13 cellular contexts compared by ENCODE assay signal in genomic region chr1:16138772-16139221, GRCh38. TPM values are rescaled to one million over a fixed set of nuclear protein-coding genes. Genes with fewer than 3 reads are reported as not detected.
DNase-seq lines count a peak whose midpoint lies in the region; ATAC-seq, FAIRE-seq and TF ChIP-seq lines count a peak whose summit lies in the region.
"Had no signal": no experiment of that assay in that cellular context is flagged by ENCODE, and none has a peak within 500 bp of the region (broad histone marks: within the 10 kb centered on the region; RNA-seq: fewer than 3 reads in every experiment).

No MANE protein-coding gene starts in this region.

- TF ChIP-seq CTCF in heart right ventricle (IDR thresholded peaks at IDR 0.05) (peak in 2 of 9 donors; percentile 13 to 18), brain microvascular endothelial cell (IDR thresholded peaks at IDR 0.05; ENCODE audit: low read depth, low read length, missing control alignments) (peak; percentile 39), HepG2 (CRISPR knock-in tag; IDR thresholded peaks at IDR 0.05) (no peak), upper lobe of right lung (IDR thresholded peaks at IDR 0.05) (peak; percentile 7), tibial artery (IDR thresholded peaks at IDR 0.05) (no peak)

- H3K36me3 ChIP-seq in heart right ventricle (peaks cover 0 to 59% (median 38%) of the 10 kb centered on the region in 9 donors), brain microvascular endothelial cell (replicated peaks) (peaks cover 81% of the 10 kb centered on the region), HepG2 (replicated peaks in 1 of 2; ENCODE audit: control insufficient read depth in 1 of 2, insufficient read depth in 2 of 2, low read length in 2 of 2) (peaks cover 63 to 85% of the 10 kb centered on the region in 2 experiments), upper lobe of right lung (peaks cover 34% of the 10 kb centered on the region), tibial artery (peaks cover 18 to 46% (median 39%) of the 10 kb centered on the region in 3 donors)

- H4K20me1 ChIP-seq in HepG2 (ENCODE audit: insufficient read depth, low read length), result peaks cover 65% of the 10 kb centered on the region

- TF ChIP-seq EP300 in HepG2 (IDR thresholded peaks at IDR 0.05; ENCODE audit: low read depth in 2 of 2, low read length in 2 of 2) (no peak), HepG2 (CRISPR knock-in tag; IDR thresholded peaks at IDR 0.05; ENCODE audit: borderline replicate concordance) (no peak)

- POLR2A ChIA-PET in HepG2 (lab: Yijun Ruan, JAX), result no interaction called here

- in situ Hi-C loops in brain microvascular endothelial cell (cut with HindIII; ENCODE audit: low pct_ligation_motif_present, low sequenced_read_pairs), result no loop called here
- in situ Hi-C loops in HepG2 (cut with HindIII; ENCODE audit: extremely low pct_ligation_motif_present, low pct_unique_long_range_greater_than_20kb), result no loop called here

- DNase-seq in heart right ventricle, result no peak
- DNase-seq in left ventricle myocardium superior, result no peak
- DNase-seq in brain microvascular endothelial cell, result no peak
- DNase-seq in HepG2 (ENCODE audit: low spot score), result no peak
- no peak for DNase-seq in upper lobe of right lung
- DNase-seq in tibial artery, result no peak
- DNase-seq in kidney glomerular epithelial cell (lab: John Stamatoyannopoulos, UW), result no peak
- DNase-seq in substantia nigra (lab: John Stamatoyannopoulos, UW), result no peak
- DNase-seq: activated CD4-positive, alpha-beta T cell treated with anti-CD3 and anti-CD28 coated beads, Interleukin-2, amount 50 U/mL, for 48 hours; activated naive CD8-positive, alpha-beta T cell treated with anti-CD3 and anti-CD28 coated beads, Interleukin-2, amount 10 ng/mL, durations not matched to agents 7 days and 5 days; effector memory CD8-positive, alpha-beta T cell; NCI-H2081; SHP77 had no signal

- no peak overlapping the region for H3K4me2 ChIP-seq in HepG2 (ENCODE audit: low read depth, low read length)

- H2AFZ ChIP-seq in HepG2 (ENCODE audit: low read length), result no peak overlapping the region

- H3K9me3 ChIP-seq in heart right ventricle, result no peaks in the 10 kb centered on the region
- no peaks in the 10 kb centered on the region for H3K9me3 ChIP-seq in HepG2 (ENCODE audit: low read length)
- H3K9me3 ChIP-seq in upper lobe of right lung, result no peaks in the 10 kb centered on the region
- no peaks in the 10 kb centered on the region for H3K9me3 ChIP-seq in tibial artery

- H3K27me3 ChIP-seq in heart right ventricle (no peaks in the 10 kb centered on the region), brain microvascular endothelial cell (replicated peaks) (no peaks in the 10 kb centered on the region), HepG2 (ENCODE audit: control insufficient read depth in 1 of 2, insufficient read depth in 2 of 2, low read length in 2 of 2) (no peaks in the 10 kb centered on the region; a peak in 1 of 5 replicates), upper lobe of right lung (no peaks in the 10 kb centered on the region), tibial artery (no peaks in the 10 kb centered on the region)

- TF ChIP-seq POLR2A in HepG2 (IDR thresholded peaks at IDR 0.05; ENCODE audit: insufficient read depth in 1 of 2, low read depth in 2 of 2, low read length in 2 of 2), result no peak

- H3K9ac ChIP-seq in HepG2 (ENCODE audit: insufficient read depth, low read depth, low read length), result no peak overlapping the region

- H3K27ac ChIP-seq in heart right ventricle, result peak overlapping the region in 9 of 10 donors; percentile 52 to 92 (median 87)
- H3K27ac ChIP-seq in brain microvascular endothelial cell, result no peak overlapping the region
- H3K27ac ChIP-seq in HepG2 (ENCODE audit: extremely low read length, insufficient read depth, low read length), result no peak overlapping the region
- peak overlapping the region; percentile 24 for H3K27ac ChIP-seq in upper lobe of right lung
- H3K27ac ChIP-seq in tibial artery, result no peak overlapping the region
- H3K27ac ChIP-seq in substantia nigra (ENCODE audit: low read depth, low read length, poor library complexity, severe bottlenecking), result no peak overlapping the region

- no peak for FAIRE-seq in HepG2 (lab: Jason Lieb, UNC)

- WGBS in heart right ventricle, 2 donors, result 62 to 63% methylated on average over 9 of the region's 9 CpGs
- WGBS in HepG2 (ENCODE audit: low lambda C conversion rate), result 100% methylated on average over 8 of the region's 9 CpGs

- intact Hi-C loops in heart right ventricle (cut with DNase I), result loop anchor here in 1 of 10 donors (10.0 kb wide), 1 partner anchor 54 kb away; no protein-coding TSS in a partner anchor
- intact Hi-C loops in left ventricle myocardium superior (cut with micrococcal nuclease), result no loop called here
- intact Hi-C loops in HepG2 (cut with micrococcal nuclease; ENCODE audit: unreplicated experiment), result no loop called here
- intact Hi-C loops in upper lobe of right lung (cut with DNase I), result no loop called here
- intact Hi-C loops in tibial artery (cut with DNase I; ENCODE audit: low total_unique reads), result no loop called here

- BruUV-seq in HepG2 (replicated peaks; lab: Mats Ljungman, UMichigan), result no TSS peak

- H3K4me1 ChIP-seq in heart right ventricle (peaks cover 34 to 56% (median 47%) of the 10 kb centered on the region in 9 donors), HepG2 (ENCODE audit: insufficient read depth, low read length) (peaks cover 42% of the 10 kb centered on the region), upper lobe of right lung (peaks cover 41% of the 10 kb centered on the region), tibial artery (peaks cover 0 to 43% (median 30%) of the 10 kb centered on the region in 4 donors)

- ATAC-seq in heart right ventricle (peak; percentile 5 to 50 (median 14)), left ventricle myocardium superior (no peak), HepG2 (no peak), upper lobe of right lung (no peak)
- ATAC-seq: effector memory CD8-positive, alpha-beta T cell had no signal

- TF ChIP-seq RAD21 in HepG2 (CRISPR knock-in tag; IDR thresholded peaks at IDR 0.05), result no peak

- no peak overlapping the region for H3K4me3 ChIP-seq in heart right ventricle
- no peak overlapping the region for H3K4me3 ChIP-seq in brain microvascular endothelial cell (ENCODE audit: low read depth, low read length)
- H3K4me3 ChIP-seq in HepG2 (replicated peaks in 1 of 3; ENCODE audit: insufficient read depth in 1 of 3, low read depth in 2 of 3, low read length in 3 of 3), result no peak overlapping the region
- no peak overlapping the region for H3K4me3 ChIP-seq in upper lobe of right lung
- H3K4me3 ChIP-seq in tibial artery, result no peak overlapping the region

- H3K79me2 ChIP-seq in HepG2 (ENCODE audit: insufficient read depth, low read length), result peaks cover 54% of the 10 kb centered on the region

- CTCF ChIA-PET in HepG2 (lab: Yijun Ruan, JAX; ENCODE audit: low intra/inter-chr PET ratio, low total read pairs), result no interaction called here

RNA-seq across cellular contexts. Expression of gene EPHA2, which starts 17.1 kb away (rescaled TPM):
- total RNA-seq in heart right ventricle, result 10 to 100 TPM in 9 of 10 donors, 1 to 10 TPM in 1; 8.3 to 25.1 (median 11.9) TPM
- polyA plus RNA-seq in heart right ventricle, result 1 to 10 TPM; 7.8 to 9.3 TPM
- total RNA-seq in left ventricle myocardium superior, result 7.6 TPM
- 15.5 and 33.6 TPM in 2 replicates for total RNA-seq in HepG2 (2016; rRNA removed; fragmentation: Illumina TruSeq; extraction: Trizol)
- total RNA-seq in HepG2 (2016; cell fraction: cytosol; rRNA removed; fragmentation: Illumina TruSeq; extraction: Trizol; ENCODE audit: low read depth), result 6.7 and 7.8 TPM in 2 replicates
- 10.8 and 35.8 TPM in 2 replicates for total RNA-seq in HepG2 (2016; cell fraction: insoluble cytoplasmic fraction; rRNA removed; fragmentation: Illumina TruSeq; extraction: Trizol)
- 14.9 and 16.9 TPM in 2 replicates for total RNA-seq in HepG2 (2016; cell fraction: membrane; rRNA removed; fragmentation: Illumina TruSeq; extraction: Trizol)
- total RNA-seq in HepG2 (2016; cell fraction: nucleus; rRNA removed; fragmentation: Illumina TruSeq; extraction: Trizol), result 41.9 and 47.9 TPM in 2 replicates
- polyA plus RNA-seq in HepG2 (2011; rRNA removed), result 53.6 and 62.5 TPM in 2 replicates
- 39.1 and 62.9 TPM in 2 replicates for polyA plus RNA-seq in HepG2 (2011; cell fraction: cytosol; rRNA removed)
- 163 and 212 TPM in 2 replicates for polyA plus RNA-seq in HepG2 (2011; cell fraction: nucleus; rRNA removed)
- 25.4 and 56.3 TPM in 2 replicates for polyA plus RNA-seq in HepG2 (2012)
- polyA plus RNA-seq in HepG2 (2016; cell fraction: cytosol; fragmentation: Illumina TruSeq; extraction: Trizol; ENCODE audit: low read depth), result 2.1 and 2.2 TPM in 2 replicates
- polyA plus RNA-seq in HepG2 (2016; cell fraction: insoluble cytoplasmic fraction; fragmentation: Illumina TruSeq; extraction: Trizol; ENCODE audit: low read depth), result 11.5 and 14.9 TPM in 2 replicates
- polyA plus RNA-seq in HepG2 (2016; cell fraction: membrane; fragmentation: Illumina TruSeq; extraction: Trizol; ENCODE audit: low read depth), result 5.7 and 6.8 TPM in 2 replicates
- 84.4 and 87.2 TPM in 2 replicates for polyA plus RNA-seq in HepG2 (2016; cell fraction: nucleus; fragmentation: Illumina TruSeq; extraction: Trizol; ENCODE audit: insufficient read depth, low read depth)
- 69.9 and 218 TPM in 2 replicates for polyA minus RNA-seq in HepG2 (2011; rRNA and poly(A)+ RNA removed; ENCODE audit: low replicate concordance)
- 72.7 and 86.9 TPM in 2 replicates for polyA minus RNA-seq in HepG2 (2011; cell fraction: cytosol; rRNA and poly(A)+ RNA removed)
- polyA minus RNA-seq in HepG2 (2011; cell fraction: nucleus; rRNA and poly(A)+ RNA removed), result 65.6 and 79.3 TPM in 2 replicates
- total RNA-seq in upper lobe of right lung, result 44.8 TPM
- total RNA-seq: activated naive CD8-positive, alpha-beta T cell treated with anti-CD3 and anti-CD28 coated beads, Interleukin-2, amount 10 ng/mL, durations not matched to agents 7 days and 5 days had no signal

Comparison
In these comparisons a context has a peak if more than half of its experiments do, and no peak if none do; other contexts are left out.
1. ATAC-seq: peak in heart right ventricle (8 of 8); none in left ventricle myocardium superior (single experiment), HepG2 (single experiment) and upper lobe of right lung (single experiment).
2. H3K27ac ChIP-seq: peak in heart right ventricle (9 of 10) and upper lobe of right lung (single experiment); none in brain microvascular endothelial cell (single experiment), HepG2 (single experiment), tibial artery (0 of 2) and substantia nigra (single experiment).
3. CTCF ChIP-seq: peak in brain microvascular endothelial cell (single experiment) and upper lobe of right lung (single experiment); none in HepG2 (single experiment) and tibial artery (0 of 2).